15 cellular contexts compared by ENCODE assay signal in genomic region chr11:66969584-66970205, GRCh38. TPM values are rescaled to one million over a fixed set of nuclear protein-coding genes. Genes with fewer than 3 reads are reported as not detected.
DNase-seq lines count a peak whose midpoint lies in the region; ATAC-seq and TF ChIP-seq lines count a peak whose summit lies in the region.
"Had no signal": no experiment of that assay in that cellular context is flagged by ENCODE, and none has a peak within 500 bp of the region (broad histone marks: within the 10 kb centered on the region; RNA-seq: fewer than 3 reads in every experiment).

No MANE protein-coding gene starts in this region.

- peak overlapping the region; percentile 20 to 99 (median 97) for H3K27ac Mint-ChIP-seq in CD14-positive monocyte
- H3K27ac Mint-ChIP-seq: activated CD8-positive, alpha-beta T cell treated with anti-CD3 and anti-CD28 coated beads, Interleukin-2, amount 10 ng/mL, durations not matched to agents 7 days and 5 days; activated naive CD4-positive, alpha-beta T cell treated with anti-CD3 and anti-CD28 coated beads, Interleukin-2, amount 50 U/mL, for 24 hours; endodermal cell had no signal

- no peaks in the 10 kb centered on the region for H3K36me3 Mint-ChIP-seq in CD14-positive monocyte
- H3K36me3 Mint-ChIP-seq: activated naive CD4-positive, alpha-beta T cell treated with anti-CD3 and anti-CD28 coated beads, Interleukin-2, amount 50 U/mL, for 24 hours had no signal

- H3K36me3 ChIP-seq in fibroblast of lung (ENCODE audit: control insufficient read depth, insufficient read depth, low read length) = no peaks in the 10 kb centered on the region
- no peaks in the 10 kb centered on the region for H3K36me3 ChIP-seq in skeletal muscle satellite cell (ENCODE audit: insufficient read depth, low read length)

- peaks cover 29% of the 10 kb centered on the region for H3K4me1 ChIP-seq in fibroblast of lung (ENCODE audit: control insufficient read depth, extremely low read depth, insufficient read depth, low read length)
- peaks cover 65% of the 10 kb centered on the region for H3K4me1 ChIP-seq in skeletal muscle satellite cell (ENCODE audit: control insufficient read depth, insufficient read depth, low read length)

- no peak overlapping the region for H3K4me2 ChIP-seq in fibroblast of lung (ENCODE audit: extremely low read depth, insufficient read depth, low read length)
- H3K4me2 ChIP-seq in skeletal muscle satellite cell (ENCODE audit: low read length) = peak overlapping the region; percentile 63

- H3K79me2 ChIP-seq in fibroblast of lung (ENCODE audit: control insufficient read depth, insufficient read depth, low read length) = no peaks in the 10 kb centered on the region

- DNase-seq in CD14-positive monocyte (ENCODE audit: low spot score) = no peak
- DNase-seq in fibroblast of lung (ENCODE audit: low read depth in 2 of 2) = peak; percentile 85 to 94
- DNase-seq in middle frontal gyrus (ENCODE audit: extremely low spot score, low spot score) = no peak
- DNase-seq in NCI-H2081 (lab: John Stamatoyannopoulos, UW) = no peak
- DNase-seq: activated CD8-positive, alpha-beta T cell treated with anti-CD3 and anti-CD28 coated beads, Interleukin-2, amount 10 ng/mL, durations not matched to agents 7 days and 5 days; endodermal cell; right cardiac atrium; T1000 had no signal

- H3K9me3 ChIP-seq in fibroblast of lung (ENCODE audit: control insufficient read depth, insufficient read depth, low read depth, low read length) (no peaks in the 10 kb centered on the region), skeletal muscle satellite cell (replicated peaks; ENCODE audit: low read length) (no peaks in the 10 kb centered on the region)

- no peaks in the 10 kb centered on the region for H4K20me1 ChIP-seq in fibroblast of lung (ENCODE audit: control insufficient read depth, extremely low read depth, insufficient read depth, low read length)

- H3K27me3 ChIP-seq in fibroblast of lung (ENCODE audit: control insufficient read depth, insufficient read depth, low read length) (no peaks in the 10 kb centered on the region), skeletal muscle satellite cell (ENCODE audit: control insufficient read depth, insufficient read depth, low read length) (no peaks in the 10 kb centered on the region)

- no peak for TF ChIP-seq CTCF in CD14-positive monocyte (IDR thresholded peaks at IDR 0.05)
- no peak for TF ChIP-seq CTCF in fibroblast of lung (conservative IDR thresholded peaks at IDR 0.05 in 1 of 2, IDR thresholded peaks at IDR 0.05 in 1 of 2; ENCODE audit: low read depth in 1 of 2, low read length in 2 of 2)

- intact Hi-C loops in CD14-positive monocyte (cut with micrococcal nuclease) = loop anchor here in 1 of 2 donors (10.0 kb wide), 1 partner anchor 275 kb away; no protein-coding TSS in a partner anchor

- H3K4me3 Mint-ChIP-seq in CD14-positive monocyte = no peak overlapping the region
- H3K4me3 Mint-ChIP-seq: activated CD8-positive, alpha-beta T cell treated with anti-CD3 and anti-CD28 coated beads, Interleukin-2, amount 10 ng/mL, durations not matched to agents 7 days and 5 days; activated naive CD4-positive, alpha-beta T cell treated with anti-CD3 and anti-CD28 coated beads, Interleukin-2, amount 50 U/mL, for 24 hours; endodermal cell had no signal

- no peak overlapping the region for H3K4me3 ChIP-seq in fibroblast of lung (replicated peaks in 1 of 4; ENCODE audit: control extremely low read depth in 1 of 4, insufficient read depth in 1 of 4, low read depth in 3 of 4, low read length in 4 of 4)
- H3K4me3 ChIP-seq in skeletal muscle satellite cell (ENCODE audit: low read length) = peak overlapping the region; percentile 9

- H3K27ac ChIP-seq in fibroblast of lung (ENCODE audit: insufficient read depth, low read length) = peak overlapping the region; percentile 93

- H3K4me1 Mint-ChIP-seq in CD14-positive monocyte = peaks cover 40% of the 10 kb centered on the region

- H3K9ac ChIP-seq in fibroblast of lung (ENCODE audit: insufficient read depth, low read length) = no peak overlapping the region
- peak overlapping the region; percentile 64 for H3K9ac ChIP-seq in skeletal muscle satellite cell (ENCODE audit: low read depth, low read length)

- ATAC-seq in SK-N-SH treated with all-trans-retinoic acid at 6 μM for 48 hours (no peak), GM21360 (IDR thresholded peaks at IDR 0.05; ENCODE audit: unreplicated experiment) (no peak), GM21619 (IDR thresholded peaks at IDR 0.05; ENCODE audit: unreplicated experiment) (no peak)
- ATAC-seq: activated CD8-positive, alpha-beta T cell treated with anti-CD3 and anti-CD28 coated beads, Interleukin-2, amount 10 ng/mL, durations not matched to agents 7 days and 5 days; right cardiac atrium had no signal

- H2AFZ ChIP-seq in fibroblast of lung (ENCODE audit: low read length) = no peak overlapping the region

- H3K9me3 Mint-ChIP-seq in CD14-positive monocyte = peaks cover 0 to 3% (median 1%) of the 10 kb centered on the region in 7 donors
- H3K9me3 Mint-ChIP-seq: activated naive CD4-positive, alpha-beta T cell treated with anti-CD3 and anti-CD28 coated beads, Interleukin-2, amount 50 U/mL, for 24 hours; endodermal cell had no signal

- peaks cover 8 to 23% (median 20%) of the 10 kb centered on the region in 3 donors for H3K27me3 Mint-ChIP-seq in CD14-positive monocyte (ENCODE audit: low read depth in 3 of 3)

TF ChIP-seq in SK-N-SH treated with all-trans-retinoic acid at 6 μM for 48 hours, 23 proteins besides CTCF, POLR2A, EP300 and RAD21:
- TF ChIP-seq ISL1 (CRISPR knock-in tag; IDR thresholded peaks at IDR 0.05) (0 out of 2 replicates have a peak, but pooled peaks have one; percentile 10), RARB (CRISPR knock-in tag; IDR thresholded peaks at IDR 0.05) (no peak), CSDC2 (CRISPR knock-in tag; IDR thresholded peaks at IDR 0.05) (peak; percentile 75; the same call in 1 of the 2 replicates)

RNA-seq across cellular contexts. Expression of gene C11orf86, which starts 5.4 kb away (rescaled TPM):
- polyA plus RNA-seq in CD14-positive monocyte (not detected), fibroblast of lung (not detected in 2 replicates)
- not detected in 2 replicates for total RNA-seq in fibroblast of lung
- not detected in 2 replicates for polyA plus RNA-seq in fibroblast of lung (2012)
- not detected in 2 replicates for polyA minus RNA-seq in fibroblast of lung (ENCODE audit: low replicate concordance)
- not detected in 2 replicates for total RNA-seq in skeletal muscle satellite cell (2012; rRNA removed)
- total RNA-seq: activated CD8-positive, alpha-beta T cell treated with anti-CD3 and anti-CD28 coated beads, Interleukin-2, amount 10 ng/mL, durations not matched to agents 7 days and 5 days; endodermal cell; G401; mucosa of gallbladder; right cardiac atrium had no signal
- polyA plus RNA-seq: right cardiac atrium had no signal

RNA-seq across cellular contexts. Expression of gene PC, which starts 11.5 kb away (rescaled TPM):
- polyA plus RNA-seq in CD14-positive monocyte = 1 to 10 TPM; 6.0 to 7.1 TPM
- total RNA-seq in fibroblast of lung = 10.3 and 22.8 TPM in 2 replicates
- polyA plus RNA-seq in fibroblast of lung = 5.1 and 8.2 TPM in 2 replicates
- 9.3 and 20.8 TPM in 2 replicates for polyA plus RNA-seq in fibroblast of lung (2012)
- 13.5 and 48.6 TPM in 2 replicates for polyA minus RNA-seq in fibroblast of lung (ENCODE audit: low replicate concordance)
- 17.2 and 17.5 TPM in 2 replicates for total RNA-seq in skeletal muscle satellite cell (2012; rRNA removed)

RNA-seq across cellular contexts. Expression of gene SYT12, which starts 53.2 kb away (rescaled TPM):
- not detected for polyA plus RNA-seq in CD14-positive monocyte
- under 0.01 and 0.26 TPM in 2 replicates for total RNA-seq in fibroblast of lung
- 0.07 TPM in 1 of 2 replicates, not detected in the other for polyA plus RNA-seq in fibroblast of lung
- polyA plus RNA-seq in fibroblast of lung (2012) = 0.21 TPM in 1 of 2 replicates, not detected in the other
- 0.12 and 0.15 TPM in 2 replicates for polyA minus RNA-seq in fibroblast of lung (ENCODE audit: low replicate concordance)
- total RNA-seq in skeletal muscle satellite cell (2012; rRNA removed) = 0.22 TPM in 1 of 2 replicates, not detected in the other
- total RNA-seq: activated CD8-positive, alpha-beta T cell treated with anti-CD3 and anti-CD28 coated beads, Interleukin-2, amount 10 ng/mL, durations not matched to agents 7 days and 5 days had no signal

Comparison
In these comparisons a context has a peak if more than half of its experiments do, and no peak if none do; other contexts are left out.
1. DNase-seq: peak in fibroblast of lung (2 of 2); none in CD14-positive monocyte (single experiment), middle frontal gyrus (single experiment) and NCI-H2081 (0 of 2).